ENCODE assay signal across 1 cellular context in genomic region chr6:111591370-111591900, GRCh38.
TF ChIP-seq lines count a peak whose summit lies in the region.

No MANE protein-coding gene starts in this region.

TF ChIP-seq in HEK293, 187 proteins besides CTCF, POLR2A, EP300 and RAD21 (continued from another document and continues in another):
- TF ChIP-seq ZBTB44 (tag by site-specific recombination; IDR thresholded peaks at IDR 0.05) (peak; percentile 90), ZXDB (tag by site-specific recombination; IDR thresholded peaks at IDR 0.05) (peak; percentile 80), ZNF248 (tag by site-specific recombination; IDR thresholded peaks at IDR 0.05) (no peak), ZNF223 (tag by site-specific recombination; IDR thresholded peaks at IDR 0.05) (no peak), ZNF530 (tag by site-specific recombination; IDR thresholded peaks at IDR 0.05; ENCODE audit: low read depth) (no peak), ZNF394 (tag by site-specific recombination; IDR thresholded peaks at IDR 0.05; ENCODE audit: borderline replicate concordance) (peak; percentile 86), ZBTB7A (tag by site-specific recombination; IDR thresholded peaks at IDR 0.05; ENCODE audit: low read depth) (no peak), SETDB1 (IDR thresholded peaks at IDR 0.05; ENCODE audit: insufficient read length, low read length) (no peak), BCL11A (tag by site-specific recombination; IDR thresholded peaks at IDR 0.05; ENCODE audit: low read depth) (no peak), ZFHX2 (tag by site-specific recombination; conservative IDR thresholded peaks at IDR 0.05) (no peak), ZNF596 (tag by site-specific recombination; IDR thresholded peaks at IDR 0.05) (no peak), ZBTB48 (tag by site-specific recombination; IDR thresholded peaks at IDR 0.05) (no peak), YY1 (tag by site-specific recombination; IDR thresholded peaks at IDR 0.05) (no peak; the same call in 1 of the 2 replicates), SCRT2 (tag by site-specific recombination; IDR thresholded peaks at IDR 0.05) (0 out of 2 replicates have a peak, but pooled peaks have one; percentile 31), YY2 (tag by site-specific recombination; IDR thresholded peaks at IDR 0.05) (no peak), TRIM28 (IDR thresholded peaks at IDR 0.05; ENCODE audit: borderline replicate concordance, low read length) (peak; percentile 88; the same call in 1 of the 2 replicates), ZNF221 (tag by site-specific recombination; IDR thresholded peaks at IDR 0.05; ENCODE audit: borderline replicate concordance) (no peak), ZNF157 (tag by site-specific recombination; IDR thresholded peaks at IDR 0.05) (no peak), REPIN1 (tag by site-specific recombination; IDR thresholded peaks at IDR 0.05; ENCODE audit: low read depth) (no peak), ZNF114 (tag by site-specific recombination; IDR thresholded peaks at IDR 0.05) (no peak), ZSCAN16 (tag by site-specific recombination; IDR thresholded peaks at IDR 0.05) (no peak), ZFP69B (tag by site-specific recombination; IDR thresholded peaks at IDR 0.05) (peak; percentile 73; the same call in 1 of the 2 replicates), ZNF555 (tag by site-specific recombination; conservative IDR thresholded peaks at IDR 0.05) (no peak), HIC1 (tag by site-specific recombination; IDR thresholded peaks at IDR 0.05) (no peak; the same call in 1 of the 2 replicates), ZNF776 (tag by site-specific recombination; IDR thresholded peaks at IDR 0.05; ENCODE audit: borderline replicate concordance) (no peak), KLF9 (tag by site-specific recombination; IDR thresholded peaks at IDR 0.05; ENCODE audit: low read depth) (no peak), ELK4 (IDR thresholded peaks at IDR 0.05; ENCODE audit: borderline replicate concordance, low read depth, low read length) (no peak), ZSCAN23 (tag by site-specific recombination; IDR thresholded peaks at IDR 0.05) (no peak), ZNF274 (IDR thresholded peaks at IDR 0.05; ENCODE audit: low read length) (no peak), ZNF274 (tag by site-specific recombination; IDR thresholded peaks at IDR 0.05; ENCODE audit: borderline replicate concordance) (no peak), ZEB2 (tag by site-specific recombination; IDR thresholded peaks at IDR 0.05) (peak; percentile 97), ZNF214 (tag by site-specific recombination; IDR thresholded peaks at IDR 0.05; ENCODE audit: borderline replicate concordance) (no peak), SP3 (tag by site-specific recombination; IDR thresholded peaks at IDR 0.05) (no peak), ZNF571 (tag by site-specific recombination; IDR thresholded peaks at IDR 0.05) (no peak), ZNF624 (tag by site-specific recombination; IDR thresholded peaks at IDR 0.05) (no peak), ZNF501 (tag by site-specific recombination; IDR thresholded peaks at IDR 0.05) (peak; percentile 53; the same call in 1 of the 2 replicates), ZNF701 (tag by site-specific recombination; IDR thresholded peaks at IDR 0.05) (no peak), ZNF510 (tag by site-specific recombination; IDR thresholded peaks at IDR 0.05; ENCODE audit: insufficient replicate concordance) (no peak), FEZF1 (tag by site-specific recombination; IDR thresholded peaks at IDR 0.05) (peak; percentile 53; the same call in 1 of the 2 replicates), ZIC2 (tag by site-specific recombination; IDR thresholded peaks at IDR 0.05) (no peak; the same call in none of the 2 replicates), ZNF174 (tag by site-specific recombination; IDR thresholded peaks at IDR 0.05) (no peak), ZNF138 (tag by site-specific recombination; IDR thresholded peaks at IDR 0.05; ENCODE audit: borderline replicate concordance) (no peak), ZNF830 (tag by site-specific recombination; IDR thresholded peaks at IDR 0.05; ENCODE audit: low read depth) (no peak), ZNF184 (tag by site-specific recombination; IDR thresholded peaks at IDR 0.05) (peak; percentile 76; the same call in 1 of the 2 replicates), KLF8 (tag by site-specific recombination; IDR thresholded peaks at IDR 0.05) (peak; percentile 53; the same call in 1 of the 2 replicates), ZNF610 (tag by site-specific recombination; IDR thresholded peaks at IDR 0.05; ENCODE audit: borderline replicate concordance) (no peak), ZNF626 (tag by site-specific recombination; IDR thresholded peaks at IDR 0.05) (no peak), ZBTB10 (tag by site-specific recombination; IDR thresholded peaks at IDR 0.05) (no peak), ZBTB8A (tag by site-specific recombination; IDR thresholded peaks at IDR 0.05) (0 out of 2 replicates have a peak, but pooled peaks have one; percentile 45), SALL2 (tag by site-specific recombination; IDR thresholded peaks at IDR 0.05; ENCODE audit: borderline replicate concordance) (no peak), ZNF433 (tag by site-specific recombination; IDR thresholded peaks at IDR 0.05; ENCODE audit: low read depth) (no peak), ZNF549 (tag by site-specific recombination; IDR thresholded peaks at IDR 0.05) (no peak), MYNN (tag by site-specific recombination; IDR thresholded peaks at IDR 0.05; ENCODE audit: borderline replicate concordance) (0 out of 2 replicates have a peak, but pooled peaks have one; percentile 9), ZNF121 (tag by site-specific recombination; IDR thresholded peaks at IDR 0.05) (no peak), ZNF560 (tag by site-specific recombination; IDR thresholded peaks at IDR 0.05; ENCODE audit: borderline replicate concordance) (no peak), ZNF19 (tag by site-specific recombination; IDR thresholded peaks at IDR 0.05; ENCODE audit: low read depth) (no peak), ZNF2 (tag by site-specific recombination; IDR thresholded peaks at IDR 0.05) (peak; percentile 25; the same call in 1 of the 2 replicates), HOXD13 (CRISPR knock-in tag; IDR thresholded peaks at IDR 0.05; ENCODE audit: borderline replicate concordance) (no peak), ZBTB1 (tag by site-specific recombination; IDR thresholded peaks at IDR 0.05) (no peak)
- TF ChIP-seq, protein P1, sequence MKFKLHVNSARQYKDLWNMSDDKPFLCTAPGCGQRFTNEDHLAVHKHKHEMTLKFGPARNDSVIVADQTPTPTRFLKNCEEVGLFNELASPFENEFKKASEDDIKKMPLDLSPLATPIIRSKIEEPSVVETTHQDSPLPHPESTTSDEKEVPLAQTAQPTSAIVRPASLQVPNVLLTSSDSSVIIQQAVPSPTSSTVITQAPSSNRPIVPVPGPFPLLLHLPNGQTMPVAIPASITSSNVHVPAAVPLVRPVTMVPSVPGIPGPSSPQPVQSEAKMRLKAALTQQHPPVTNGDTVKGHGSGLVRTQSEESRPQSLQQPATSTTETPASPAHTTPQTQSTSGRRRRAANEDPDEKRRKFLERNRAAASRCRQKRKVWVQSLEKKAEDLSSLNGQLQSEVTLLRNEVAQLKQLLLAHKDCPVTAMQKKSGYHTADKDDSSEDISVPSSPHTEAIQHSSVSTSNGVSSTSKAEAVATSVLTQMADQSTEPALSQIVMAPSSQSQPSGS (tag by site-specific recombination; IDR thresholded peaks at IDR 0.05; ENCODE audit: low read depth) = peak; percentile 53; the same call in 1 of the 2 replicates
- TF ChIP-seq, protein P2, sequence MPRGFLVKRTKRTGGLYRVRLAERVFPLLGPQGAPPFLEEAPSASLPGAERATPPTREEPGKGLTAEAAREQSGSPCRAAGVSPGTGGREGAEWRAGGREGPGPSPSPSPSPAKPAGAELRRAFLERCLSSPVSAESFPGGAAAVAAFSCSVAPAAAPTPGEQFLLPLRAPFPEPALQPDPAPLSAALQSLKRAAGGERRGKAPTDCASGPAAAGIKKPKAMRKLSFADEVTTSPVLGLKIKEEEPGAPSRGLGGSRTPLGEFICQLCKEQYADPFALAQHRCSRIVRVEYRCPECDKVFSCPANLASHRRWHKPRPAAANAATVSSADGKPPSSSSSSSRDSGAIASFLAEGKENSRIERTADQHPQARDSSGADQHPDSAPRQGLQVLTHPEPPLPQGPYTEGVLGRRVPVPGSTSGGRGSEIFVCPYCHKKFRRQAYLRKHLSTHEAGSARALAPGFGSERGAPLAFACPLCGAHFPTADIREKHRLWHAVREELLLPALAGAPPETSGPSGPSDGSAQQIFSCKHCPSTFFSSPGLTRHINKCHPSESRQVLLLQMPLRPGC (tag by site-specific recombination; IDR thresholded peaks at IDR 0.05) = peak; percentile 72; the same call in 1 of the 2 replicates
- TF ChIP-seq, protein P3, sequence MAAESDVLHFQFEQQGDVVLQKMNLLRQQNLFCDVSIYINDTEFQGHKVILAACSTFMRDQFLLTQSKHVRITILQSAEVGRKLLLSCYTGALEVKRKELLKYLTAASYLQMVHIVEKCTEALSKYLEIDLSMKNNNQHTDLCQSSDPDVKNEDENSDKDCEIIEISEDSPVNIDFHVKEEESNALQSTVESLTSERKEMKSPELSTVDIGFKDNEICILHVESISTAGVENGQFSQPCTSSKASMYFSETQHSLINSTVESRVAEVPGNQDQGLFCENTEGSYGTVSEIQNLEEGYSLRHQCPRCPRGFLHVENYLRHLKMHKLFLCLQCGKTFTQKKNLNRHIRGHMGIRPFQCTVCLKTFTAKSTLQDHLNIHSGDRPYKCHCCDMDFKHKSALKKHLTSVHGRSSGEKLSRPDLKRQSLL (tag by site-specific recombination; IDR thresholded peaks at IDR 0.05) = no peak
- TF ChIP-seq, protein P4, sequence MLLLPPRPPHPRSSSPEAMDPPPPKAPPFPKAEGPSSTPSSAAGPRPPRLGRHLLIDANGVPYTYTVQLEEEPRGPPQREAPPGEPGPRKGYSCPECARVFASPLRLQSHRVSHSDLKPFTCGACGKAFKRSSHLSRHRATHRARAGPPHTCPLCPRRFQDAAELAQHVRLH (tag by site-specific recombination; IDR thresholded peaks at IDR 0.05) = peak; percentile 73; the same call in 1 of the 2 replicates
- TF ChIP-seq, protein P5, sequence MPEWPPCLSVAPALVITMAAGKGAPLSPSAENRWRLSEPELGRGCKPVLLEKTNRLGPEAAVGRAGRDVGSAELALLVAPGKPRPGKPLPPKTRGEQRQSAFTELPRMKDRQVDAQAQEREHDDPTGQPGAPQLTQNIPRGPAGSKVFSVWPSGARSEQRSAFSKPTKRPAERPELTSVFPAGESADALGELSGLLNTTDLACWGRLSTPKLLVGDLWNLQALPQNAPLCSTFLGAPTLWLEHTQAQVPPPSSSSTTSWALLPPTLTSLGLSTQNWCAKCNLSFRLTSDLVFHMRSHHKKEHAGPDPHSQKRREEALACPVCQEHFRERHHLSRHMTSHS (tag by site-specific recombination; IDR thresholded peaks at IDR 0.05) = no peak
